In the genomic region with DNA sequence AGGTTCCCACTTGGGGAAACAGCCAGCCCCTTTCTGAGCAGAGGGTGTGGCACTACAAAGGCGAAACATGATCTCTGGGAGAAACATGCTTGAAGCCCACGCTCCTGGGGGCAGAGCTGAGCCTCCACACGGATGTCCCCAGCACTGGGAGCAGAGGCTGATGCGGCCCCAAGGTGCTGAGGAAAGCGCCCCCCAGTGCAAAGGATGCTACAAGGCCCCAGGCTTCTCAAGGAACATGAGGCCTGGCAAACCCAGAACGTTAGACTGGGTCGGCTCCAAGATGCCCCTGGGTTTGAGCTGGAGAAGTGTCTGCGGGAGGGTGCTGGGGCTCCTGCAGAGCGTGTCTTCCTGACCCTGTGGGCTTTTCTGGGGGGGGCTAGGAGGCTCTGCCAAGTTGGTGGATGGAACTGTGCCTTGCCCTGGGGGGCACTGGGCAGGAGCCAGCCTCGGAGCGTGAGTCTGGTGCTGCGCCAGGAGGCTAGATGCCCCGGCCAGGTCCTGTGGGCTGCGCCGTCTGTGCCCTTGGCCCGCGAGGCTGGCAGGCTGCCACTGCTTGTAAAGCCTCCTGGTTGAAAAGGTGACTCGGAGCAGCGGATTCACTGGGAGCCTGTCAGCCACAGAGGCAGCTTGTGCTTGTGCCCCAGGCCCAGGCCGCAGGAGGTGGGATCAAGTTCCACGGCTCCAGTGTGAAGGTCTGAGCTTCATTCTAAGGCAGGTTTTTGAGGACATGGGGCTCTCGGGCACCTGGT, we compare ENCODE assay signal across 1 cellular context.
TF ChIP-seq lines count a peak whose summit lies in the region.

No MANE protein-coding gene starts in this region.

TF ChIP-seq in HEK293, 187 proteins besides CTCF, POLR2A, EP300 and RAD21 (continued from another document and continues in another):
- TF ChIP-seq BCL11A (tag by site-specific recombination; IDR thresholded peaks at IDR 0.05; ENCODE audit: low read depth) (0 out of 2 replicates have a peak, but pooled peaks have one; percentile 17), ZNF394 (tag by site-specific recombination; IDR thresholded peaks at IDR 0.05; ENCODE audit: borderline replicate concordance) (no peak; the same call in 1 of the 2 replicates), KLF8 (tag by site-specific recombination; IDR thresholded peaks at IDR 0.05) (no peak), ZFHX2 (tag by site-specific recombination; conservative IDR thresholded peaks at IDR 0.05) (peak; percentile 81), ZBTB17 (tag by site-specific recombination; IDR thresholded peaks at IDR 0.05) (peak; percentile 80), ZNF530 (tag by site-specific recombination; IDR thresholded peaks at IDR 0.05; ENCODE audit: low read depth) (no peak), ZNF335 (tag by site-specific recombination; conservative IDR thresholded peaks at IDR 0.05) (0 out of 2 replicates have a peak, but pooled peaks have one; percentile 11), TCF7L2 (IDR thresholded peaks at IDR 0.05; ENCODE audit: borderline replicate concordance, low read depth, low read length) (no peak), ZNF114 (tag by site-specific recombination; IDR thresholded peaks at IDR 0.05) (no peak), REPIN1 (tag by site-specific recombination; IDR thresholded peaks at IDR 0.05; ENCODE audit: low read depth) (no peak), HOXD13 (CRISPR knock-in tag; IDR thresholded peaks at IDR 0.05; ENCODE audit: borderline replicate concordance) (no peak), ZNF23 (tag by site-specific recombination; IDR thresholded peaks at IDR 0.05; ENCODE audit: borderline replicate concordance) (no peak), ZNF174 (tag by site-specific recombination; IDR thresholded peaks at IDR 0.05) (no peak), ZNF521 (tag by site-specific recombination; IDR thresholded peaks at IDR 0.05) (no peak), ZNF366 (tag by site-specific recombination; conservative IDR thresholded peaks at IDR 0.05) (0 out of 2 replicates have a peak, but pooled peaks have one; percentile 5), ZFP69B (tag by site-specific recombination; IDR thresholded peaks at IDR 0.05) (no peak), ZNF549 (tag by site-specific recombination; IDR thresholded peaks at IDR 0.05) (no peak), ZNF248 (tag by site-specific recombination; IDR thresholded peaks at IDR 0.05) (no peak), ZNF354C (tag by site-specific recombination; IDR thresholded peaks at IDR 0.05; ENCODE audit: borderline replicate concordance, low read depth) (no peak), ZBTB1 (tag by site-specific recombination; IDR thresholded peaks at IDR 0.05) (no peak), ZNF670 (tag by site-specific recombination; IDR thresholded peaks at IDR 0.05; ENCODE audit: low read depth) (no peak), BCL11B (tag by site-specific recombination; IDR thresholded peaks at IDR 0.05; ENCODE audit: low read depth) (no peak), SP7 (tag by site-specific recombination; IDR thresholded peaks at IDR 0.05) (peak; percentile 59), ZNF169 (tag by site-specific recombination; IDR thresholded peaks at IDR 0.05) (no peak), ZNF350 (tag by site-specific recombination; IDR thresholded peaks at IDR 0.05) (no peak), ZNF600 (tag by site-specific recombination; IDR thresholded peaks at IDR 0.05) (peak; percentile 85; the same call in 1 of the 2 replicates), ZNF239 (tag by site-specific recombination; IDR thresholded peaks at IDR 0.05) (no peak), ZNF548 (tag by site-specific recombination; IDR thresholded peaks at IDR 0.05) (no peak), ZNF155 (tag by site-specific recombination; IDR thresholded peaks at IDR 0.05) (no peak), ZNF433 (tag by site-specific recombination; IDR thresholded peaks at IDR 0.05; ENCODE audit: low read depth) (no peak)
- TF ChIP-seq, protein P1, sequence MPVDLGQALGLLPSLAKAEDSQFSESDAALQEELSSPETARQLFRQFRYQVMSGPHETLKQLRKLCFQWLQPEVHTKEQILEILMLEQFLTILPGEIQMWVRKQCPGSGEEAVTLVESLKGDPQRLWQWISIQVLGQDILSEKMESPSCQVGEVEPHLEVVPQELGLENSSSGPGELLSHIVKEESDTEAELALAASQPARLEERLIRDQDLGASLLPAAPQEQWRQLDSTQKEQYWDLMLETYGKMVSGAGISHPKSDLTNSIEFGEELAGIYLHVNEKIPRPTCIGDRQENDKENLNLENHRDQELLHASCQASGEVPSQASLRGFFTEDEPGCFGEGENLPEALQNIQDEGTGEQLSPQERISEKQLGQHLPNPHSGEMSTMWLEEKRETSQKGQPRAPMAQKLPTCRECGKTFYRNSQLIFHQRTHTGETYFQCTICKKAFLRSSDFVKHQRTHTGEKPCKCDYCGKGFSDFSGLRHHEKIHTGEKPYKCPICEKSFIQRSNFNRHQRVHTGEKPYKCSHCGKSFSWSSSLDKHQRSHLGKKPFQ (tag by site-specific recombination; IDR thresholded peaks at IDR 0.05), result peak; percentile 77
- TF ChIP-seq, protein P2, sequence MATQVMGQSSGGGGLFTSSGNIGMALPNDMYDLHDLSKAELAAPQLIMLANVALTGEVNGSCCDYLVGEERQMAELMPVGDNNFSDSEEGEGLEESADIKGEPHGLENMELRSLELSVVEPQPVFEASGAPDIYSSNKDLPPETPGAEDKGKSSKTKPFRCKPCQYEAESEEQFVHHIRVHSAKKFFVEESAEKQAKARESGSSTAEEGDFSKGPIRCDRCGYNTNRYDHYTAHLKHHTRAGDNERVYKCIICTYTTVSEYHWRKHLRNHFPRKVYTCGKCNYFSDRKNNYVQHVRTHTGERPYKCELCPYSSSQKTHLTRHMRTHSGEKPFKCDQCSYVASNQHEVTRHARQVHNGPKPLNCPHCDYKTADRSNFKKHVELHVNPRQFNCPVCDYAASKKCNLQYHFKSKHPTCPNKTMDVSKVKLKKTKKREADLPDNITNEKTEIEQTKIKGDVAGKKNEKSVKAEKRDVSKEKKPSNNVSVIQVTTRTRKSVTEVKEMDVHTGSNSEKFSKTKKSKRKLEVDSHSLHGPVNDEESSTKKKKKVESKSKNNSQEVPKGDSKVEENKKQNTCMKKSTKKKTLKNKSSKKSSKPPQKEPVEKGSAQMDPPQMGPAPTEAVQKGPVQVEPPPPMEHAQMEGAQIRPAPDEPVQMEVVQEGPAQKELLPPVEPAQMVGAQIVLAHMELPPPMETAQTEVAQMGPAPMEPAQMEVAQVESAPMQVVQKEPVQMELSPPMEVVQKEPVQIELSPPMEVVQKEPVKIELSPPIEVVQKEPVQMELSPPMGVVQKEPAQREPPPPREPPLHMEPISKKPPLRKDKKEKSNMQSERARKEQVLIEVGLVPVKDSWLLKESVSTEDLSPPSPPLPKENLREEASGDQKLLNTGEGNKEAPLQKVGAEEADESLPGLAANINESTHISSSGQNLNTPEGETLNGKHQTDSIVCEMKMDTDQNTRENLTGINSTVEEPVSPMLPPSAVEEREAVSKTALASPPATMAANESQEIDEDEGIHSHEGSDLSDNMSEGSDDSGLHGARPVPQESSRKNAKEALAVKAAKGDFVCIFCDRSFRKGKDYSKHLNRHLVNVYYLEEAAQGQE (tag by site-specific recombination; IDR thresholded peaks at IDR 0.05), result no peak
- TF ChIP-seq, protein P3, sequence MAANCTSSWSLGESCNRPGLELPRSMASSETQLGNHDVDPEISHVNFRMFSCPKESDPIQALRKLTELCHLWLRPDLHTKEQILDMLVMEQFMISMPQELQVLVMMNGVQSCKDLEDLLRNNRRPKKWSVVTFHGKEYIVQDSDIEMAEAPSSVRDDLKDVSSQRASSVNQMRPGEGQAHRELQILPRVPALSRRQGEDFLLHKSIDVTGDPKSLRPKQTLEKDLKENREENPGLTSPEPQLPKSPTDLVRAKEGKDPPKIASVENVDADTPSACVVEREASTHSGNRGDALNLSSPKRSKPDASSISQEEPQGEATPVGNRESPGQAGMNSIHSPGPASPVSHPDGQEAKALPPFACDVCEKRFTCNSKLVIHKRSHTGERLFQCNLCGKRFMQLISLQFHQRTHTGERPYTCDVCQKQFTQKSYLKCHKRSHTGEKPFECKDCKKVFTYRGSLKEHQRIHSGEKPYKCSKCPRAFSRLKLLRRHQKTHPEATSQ (tag by site-specific recombination; IDR thresholded peaks at IDR 0.05), result no peak
- TF ChIP-seq, protein P4, sequence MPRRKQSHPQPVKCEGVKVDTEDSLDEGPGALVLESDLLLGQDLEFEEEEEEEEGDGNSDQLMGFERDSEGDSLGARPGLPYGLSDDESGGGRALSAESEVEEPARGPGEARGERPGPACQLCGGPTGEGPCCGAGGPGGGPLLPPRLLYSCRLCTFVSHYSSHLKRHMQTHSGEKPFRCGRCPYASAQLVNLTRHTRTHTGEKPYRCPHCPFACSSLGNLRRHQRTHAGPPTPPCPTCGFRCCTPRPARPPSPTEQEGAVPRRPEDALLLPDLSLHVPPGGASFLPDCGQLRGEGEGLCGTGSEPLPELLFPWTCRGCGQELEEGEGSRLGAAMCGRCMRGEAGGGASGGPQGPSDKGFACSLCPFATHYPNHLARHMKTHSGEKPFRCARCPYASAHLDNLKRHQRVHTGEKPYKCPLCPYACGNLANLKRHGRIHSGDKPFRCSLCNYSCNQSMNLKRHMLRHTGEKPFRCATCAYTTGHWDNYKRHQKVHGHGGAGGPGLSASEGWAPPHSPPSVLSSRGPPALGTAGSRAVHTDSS (tag by site-specific recombination; IDR thresholded peaks at IDR 0.05), result no peak
- TF ChIP-seq, protein P5, sequence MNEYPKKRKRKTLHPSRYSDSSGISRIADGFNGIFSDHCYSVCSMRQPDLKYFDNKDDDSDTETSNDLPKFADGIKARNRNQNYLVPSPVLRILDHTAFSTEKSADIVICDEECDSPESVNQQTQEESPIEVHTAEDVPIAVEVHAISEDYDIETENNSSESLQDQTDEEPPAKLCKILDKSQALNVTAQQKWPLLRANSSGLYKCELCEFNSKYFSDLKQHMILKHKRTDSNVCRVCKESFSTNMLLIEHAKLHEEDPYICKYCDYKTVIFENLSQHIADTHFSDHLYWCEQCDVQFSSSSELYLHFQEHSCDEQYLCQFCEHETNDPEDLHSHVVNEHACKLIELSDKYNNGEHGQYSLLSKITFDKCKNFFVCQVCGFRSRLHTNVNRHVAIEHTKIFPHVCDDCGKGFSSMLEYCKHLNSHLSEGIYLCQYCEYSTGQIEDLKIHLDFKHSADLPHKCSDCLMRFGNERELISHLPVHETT (tag by site-specific recombination; IDR thresholded peaks at IDR 0.05), result no peak
- TF ChIP-seq, protein P6, sequence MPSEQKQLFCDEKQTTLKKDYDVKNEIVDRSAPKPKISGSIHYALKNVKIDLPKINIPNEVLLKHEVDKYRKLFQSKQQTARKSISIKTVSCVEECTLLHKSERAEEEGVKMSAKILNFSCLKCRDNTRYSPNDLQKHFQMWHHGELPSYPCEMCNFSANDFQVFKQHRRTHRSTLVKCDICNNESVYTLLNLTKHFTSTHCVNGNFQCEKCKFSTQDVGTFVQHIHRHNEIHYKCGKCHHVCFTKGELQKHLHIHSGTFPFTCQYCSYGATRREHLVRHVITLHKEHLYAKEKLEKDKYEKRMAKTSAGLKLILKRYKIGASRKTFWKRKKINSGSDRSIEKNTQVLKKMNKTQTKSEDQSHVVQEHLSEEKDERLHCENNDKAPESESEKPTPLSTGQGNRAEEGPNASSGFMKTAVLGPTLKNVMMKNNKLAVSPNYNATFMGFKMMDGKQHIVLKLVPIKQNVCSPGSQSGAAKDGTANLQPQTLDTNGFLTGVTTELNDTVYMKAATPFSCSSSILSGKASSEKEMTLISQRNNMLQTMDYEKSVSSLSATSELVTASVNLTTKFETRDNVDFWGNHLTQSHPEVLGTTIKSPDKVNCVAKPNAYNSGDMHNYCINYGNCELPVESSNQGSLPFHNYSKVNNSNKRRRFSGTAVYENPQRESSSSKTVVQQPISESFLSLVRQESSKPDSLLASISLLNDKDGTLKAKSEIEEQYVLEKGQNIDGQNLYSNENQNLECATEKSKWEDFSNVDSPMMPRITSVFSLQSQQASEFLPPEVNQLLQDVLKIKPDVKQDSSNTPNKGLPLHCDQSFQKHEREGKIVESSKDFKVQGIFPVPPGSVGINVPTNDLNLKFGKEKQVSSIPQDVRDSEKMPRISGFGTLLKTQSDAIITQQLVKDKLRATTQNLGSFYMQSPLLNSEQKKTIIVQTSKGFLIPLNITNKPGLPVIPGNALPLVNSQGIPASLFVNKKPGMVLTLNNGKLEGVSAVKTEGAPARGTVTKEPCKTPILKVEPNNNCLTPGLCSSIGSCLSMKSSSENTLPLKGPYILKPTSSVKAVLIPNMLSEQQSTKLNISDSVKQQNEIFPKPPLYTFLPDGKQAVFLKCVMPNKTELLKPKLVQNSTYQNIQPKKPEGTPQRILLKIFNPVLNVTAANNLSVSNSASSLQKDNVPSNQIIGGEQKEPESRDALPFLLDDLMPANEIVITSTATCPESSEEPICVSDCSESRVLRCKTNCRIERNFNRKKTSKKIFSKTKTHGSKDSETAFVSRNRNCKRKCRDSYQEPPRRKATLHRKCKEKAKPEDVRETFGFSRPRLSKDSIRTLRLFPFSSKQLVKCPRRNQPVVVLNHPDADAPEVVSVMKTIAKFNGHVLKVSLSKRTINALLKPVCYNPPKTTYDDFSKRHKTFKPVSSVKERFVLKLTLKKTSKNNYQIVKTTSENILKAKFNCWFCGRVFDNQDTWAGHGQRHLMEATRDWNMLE (tag by site-specific recombination; conservative IDR thresholded peaks at IDR 0.05; ENCODE audit: low read depth), result no peak
- TF ChIP-seq, protein P7, sequence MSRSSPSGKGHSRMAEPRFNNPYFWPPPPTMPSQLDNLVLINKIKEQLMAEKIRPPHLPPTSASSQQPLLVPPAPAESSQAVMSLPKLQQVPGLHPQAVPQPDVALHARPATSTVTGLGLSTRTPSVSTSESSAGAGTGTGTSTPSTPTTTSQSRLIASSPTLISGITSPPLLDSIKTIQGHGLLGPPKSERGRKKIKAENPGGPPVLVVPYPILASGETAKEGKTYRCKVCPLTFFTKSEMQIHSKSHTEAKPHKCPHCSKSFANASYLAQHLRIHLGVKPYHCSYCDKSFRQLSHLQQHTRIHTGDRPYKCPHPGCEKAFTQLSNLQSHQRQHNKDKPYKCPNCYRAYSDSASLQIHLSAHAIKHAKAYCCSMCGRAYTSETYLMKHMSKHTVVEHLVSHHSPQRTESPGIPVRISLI (tag by site-specific recombination; IDR thresholded peaks at IDR 0.05), result no peak
- TF ChIP-seq, protein P8, sequence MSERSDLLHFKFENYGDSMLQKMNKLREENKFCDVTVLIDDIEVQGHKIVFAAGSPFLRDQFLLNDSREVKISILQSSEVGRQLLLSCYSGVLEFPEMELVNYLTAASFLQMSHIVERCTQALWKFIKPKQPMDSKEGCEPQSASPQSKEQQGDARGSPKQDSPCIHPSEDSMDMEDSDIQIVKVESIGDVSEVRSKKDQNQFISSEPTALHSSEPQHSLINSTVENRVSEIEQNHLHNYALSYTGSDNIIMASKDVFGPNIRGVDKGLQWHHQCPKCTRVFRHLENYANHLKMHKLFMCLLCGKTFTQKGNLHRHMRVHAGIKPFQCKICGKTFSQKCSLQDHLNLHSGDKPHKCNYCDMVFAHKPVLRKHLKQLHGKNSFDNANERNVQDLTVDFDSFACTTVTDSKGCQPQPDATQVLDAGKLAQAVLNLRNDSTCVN (tag by site-specific recombination; optimal IDR thresholded peaks at IDR 0.05), result no peak
